Comparison of ENCODE assay signal across 20 cellular contexts in the genomic region with DNA sequence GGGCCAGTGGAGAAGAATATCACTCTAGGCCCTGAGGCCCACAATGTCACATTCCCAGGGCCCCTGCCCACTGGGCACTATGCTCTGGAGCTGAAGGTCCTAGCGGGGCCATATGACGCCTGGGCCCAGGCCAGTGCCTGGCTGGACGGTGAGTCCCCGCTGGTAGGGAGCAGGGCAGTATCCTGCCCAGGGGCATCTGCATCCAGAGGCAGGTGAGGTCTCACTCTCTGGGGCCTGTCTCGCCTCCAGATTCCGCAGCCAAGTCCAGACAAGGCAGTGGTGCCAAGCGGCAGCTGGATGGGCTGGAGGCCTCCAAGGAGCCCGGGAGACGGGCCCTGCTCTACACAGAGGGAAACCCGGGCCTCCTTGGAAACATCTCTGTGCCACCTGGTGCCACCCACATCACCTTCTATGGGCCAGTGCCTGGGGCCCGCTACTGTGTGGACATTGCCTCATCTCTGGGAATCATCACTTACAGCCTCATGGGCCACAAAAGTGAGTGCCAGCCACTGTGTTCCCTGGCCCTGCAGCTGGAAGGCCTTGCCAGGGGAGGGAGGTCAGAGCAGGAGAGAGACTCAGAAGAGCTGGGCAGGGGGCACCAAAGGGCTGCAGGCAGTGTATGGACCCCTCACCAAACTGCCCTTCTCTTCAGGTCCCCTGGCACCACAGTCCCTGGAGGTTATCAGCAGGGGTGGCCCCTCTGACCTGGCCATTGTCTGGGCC. TPM values are rescaled to one million over a fixed set of nuclear protein-coding genes. Genes with fewer than 3 reads are reported as not detected.
"Had no signal": no experiment of that assay in that cellular context is flagged by ENCODE, and none has a peak within 500 bp of the region (broad histone marks: within the 10 kb centered on the region; RNA-seq: fewer than 3 reads in every experiment).

No MANE protein-coding gene starts in this region.

- H3K4me1 Mint-ChIP-seq: activated naive CD4-positive, alpha-beta T cell treated with anti-CD3 and anti-CD28 coated beads, Interleukin-2, amount 50 U/mL, for 24 hours had no signal

- H3K9me3 Mint-ChIP-seq: activated CD4-positive, alpha-beta memory T cell treated with anti-CD3 and anti-CD28 coated beads, Interleukin-2, amount 10 ng/mL, durations not matched to agents 7 days and 5 days; activated naive CD4-positive, alpha-beta T cell treated with anti-CD3 and anti-CD28 coated beads, Interleukin-2, amount 50 U/mL, for 24 hours; activated T-cell treated with anti-CD3 and anti-CD28 coated beads, Interleukin-2, amount 50 U/mL, for 4 hours; dendritic cell treated with granulocyte-macrophage colony-stimulating factor and Interleukin-4, amounts not matched to agents 40 ng/mL and 50 ng/mL, for 4 days; nephron had no signal

- H3K27ac Mint-ChIP-seq: activated CD4-positive, alpha-beta memory T cell treated with anti-CD3 and anti-CD28 coated beads, Interleukin-2, amount 10 ng/mL, durations not matched to agents 7 days and 5 days; activated naive CD4-positive, alpha-beta T cell treated with anti-CD3 and anti-CD28 coated beads, Interleukin-2, amount 50 U/mL, for 24 hours; dendritic cell treated with granulocyte-macrophage colony-stimulating factor and Interleukin-4, amounts not matched to agents 40 ng/mL and 50 ng/mL, for 4 days; nephron had no signal

- H3K9me3 ChIP-seq: esophagus squamous epithelium, heart right ventricle, stomach had no signal

- H3K36me3 ChIP-seq: esophagus squamous epithelium, heart right ventricle, stomach, WERI-Rb-1 had no signal

- H3K36me3 Mint-ChIP-seq: activated naive CD4-positive, alpha-beta T cell treated with anti-CD3 and anti-CD28 coated beads, Interleukin-2, amount 50 U/mL, for 24 hours had no signal

- H3K4me3 Mint-ChIP-seq: activated CD4-positive, alpha-beta memory T cell treated with anti-CD3 and anti-CD28 coated beads, Interleukin-2, amount 10 ng/mL, durations not matched to agents 7 days and 5 days; activated naive CD4-positive, alpha-beta T cell treated with anti-CD3 and anti-CD28 coated beads, Interleukin-2, amount 50 U/mL, for 24 hours; activated T-cell treated with anti-CD3 and anti-CD28 coated beads, Interleukin-2, amount 50 U/mL, for 4 hours; dendritic cell treated with granulocyte-macrophage colony-stimulating factor and Interleukin-4, amounts not matched to agents 40 ng/mL and 50 ng/mL, for 4 days; nephron had no signal

- H3K4me3 ChIP-seq: esophagus squamous epithelium, heart right ventricle, stomach had no signal

- H3K27me3 Mint-ChIP-seq: activated CD4-positive, alpha-beta memory T cell treated with anti-CD3 and anti-CD28 coated beads, Interleukin-2, amount 10 ng/mL, durations not matched to agents 7 days and 5 days; activated naive CD4-positive, alpha-beta T cell treated with anti-CD3 and anti-CD28 coated beads, Interleukin-2, amount 50 U/mL, for 24 hours had no signal

- H3K27ac ChIP-seq: esophagus squamous epithelium, heart right ventricle, stomach, WERI-Rb-1 had no signal

- DNase-seq: activated CD4-positive, alpha-beta memory T cell treated with anti-CD3 and anti-CD28 coated beads, Interleukin-2, amount 10 ng/mL, durations not matched to agents 7 days and 5 days; activated effector memory CD4-positive, alpha-beta T cell treated with anti-CD3 and anti-CD28 coated beads, Interleukin-2, amount 50 U/mL, for 16 hours; activated T-cell treated with anti-CD3 and anti-CD28 coated beads, Interleukin-2, amount 50 U/mL, for 4 hours; amniotic stem cell; effector memory CD4-positive, alpha-beta T cell; esophagus squamous epithelium; heart right ventricle; mesenchymal stem cell; occipital lobe; stimulated activated CD4-positive, alpha-beta T cell treated with anti-CD3 and anti-CD28 coated beads, Interleukin-12 subunit alpha, Interleukin-12 subunit beta, amount 100 ng/mL, for 4 hours; stimulated activated CD4-positive, alpha-beta T cell treated with anti-CD3 and anti-CD28 coated beads, Interleukin-1b, Interleukin-23, amount 100 ng/mL, for 48 hours; stimulated activated CD8-positive, alpha-beta memory T cell treated with anti-CD3 and anti-CD28 coated beads, Interleukin-4, amount 100 ng/mL, for 48 hours; stomach; SW 1271; trophoblast cell; WERI-Rb-1 had no signal

- H3K27me3 ChIP-seq: heart right ventricle had no signal

RNA-seq across cellular contexts. Expression of a gene that starts 22.1 kb away (rescaled TPM):
- total RNA-seq: endothelial cell of umbilical vein had no signal
- polyA plus RNA-seq: endothelial cell of umbilical vein had no signal

RNA-seq across cellular contexts. Expression of a gene that starts 48.7 kb away (rescaled TPM):
- total RNA-seq: activated CD4-positive, alpha-beta memory T cell treated with anti-CD3 and anti-CD28 coated beads, Interleukin-2, amount 10 ng/mL, durations not matched to agents 7 days and 5 days; activated T-cell treated with anti-CD3 and anti-CD28 coated beads, Interleukin-2, amount 50 U/mL, for 4 hours; endothelial cell of umbilical vein had no signal
- polyA plus RNA-seq: endothelial cell of umbilical vein had no signal
